8 cellular contexts compared by ENCODE assay signal in the genomic region with DNA sequence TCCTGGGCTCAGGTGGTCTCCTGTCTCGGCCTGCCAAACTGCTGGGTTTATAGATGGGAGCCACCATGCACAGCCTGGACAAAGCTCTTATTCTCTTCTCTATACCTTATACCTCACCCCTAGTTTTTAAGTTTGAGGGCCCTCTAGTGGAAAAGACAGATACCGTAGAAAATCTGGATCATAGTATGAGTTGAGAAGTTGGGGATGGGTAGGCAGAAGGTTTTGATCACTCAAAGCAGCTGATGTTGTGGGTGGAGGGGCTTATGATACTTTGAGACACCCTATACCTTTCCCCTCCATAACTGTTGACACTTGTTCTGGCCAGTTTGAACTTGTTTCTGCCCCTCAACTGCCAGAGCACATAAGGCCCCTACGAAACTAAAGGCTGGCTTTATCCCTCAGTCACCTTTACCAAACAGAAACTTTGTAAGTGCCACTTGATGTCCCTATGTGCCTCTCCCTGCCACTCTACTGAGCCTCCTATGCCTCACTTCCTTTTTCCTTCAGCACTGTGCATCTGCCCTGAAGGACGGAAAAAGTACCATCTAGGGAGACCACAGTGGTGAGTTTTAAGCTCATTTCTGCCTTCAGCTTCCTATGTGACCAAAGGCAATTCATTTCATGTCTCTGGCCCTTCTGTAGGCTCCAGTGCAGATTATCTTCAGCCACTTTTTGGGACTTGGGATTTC. TPM values are rescaled to one million over a fixed set of nuclear protein-coding genes. Genes with fewer than 3 reads are reported as not detected.
A peak's percentile ranks its signal among the peaks of the same experiment; 100 is the strongest.
DNase-seq lines count a peak whose midpoint lies in the region; ATAC-seq and TF ChIP-seq lines count a peak whose summit lies in the region.

No MANE protein-coding gene starts in this region.

- CTCF ChIA-PET in activated CD4-positive, alpha-beta T cell treated with anti-CD3 and anti-CD28 coated beads for 36 hours (lab: Charles Lee), result interaction anchor here (0.6 to 1.9 kb wide), 12 partner anchors 9 to 130 kb away, joined by 3 to 8 read pairs (median 4); no protein-coding TSS in a partner anchor
- CTCF ChIA-PET in Panc1 (lab: Charles Lee), result interaction anchor here (0.7 to 1.2 kb wide), 4 partner anchors 9 to 159 kb away, joined by 3 to 6 read pairs (median 3); no protein-coding TSS in a partner anchor

- no peaks in the 10 kb centered on the region for H3K9me3 Mint-ChIP-seq in activated CD4-positive, alpha-beta T cell treated with anti-CD3 and anti-CD28 coated beads for 36 hours (ENCODE audit: low read depth)

- peak overlapping the region; percentile 49 for H3K27ac Mint-ChIP-seq in activated CD4-positive, alpha-beta T cell treated with anti-CD3 and anti-CD28 coated beads for 36 hours

- POLR2A ChIA-PET in activated CD4-positive, alpha-beta T cell treated with anti-CD3 and anti-CD28 coated beads for 36 hours (lab: Charles Lee), result interaction anchor here (0.9 to 1.0 kb wide), 2 partner anchors 9 to 29 kb away, joined by 3 read pairs; no protein-coding TSS in a partner anchor
- POLR2A ChIA-PET in Panc1 (lab: Charles Lee), result interaction anchor here (0.6 kb wide), 1 partner anchor 13 kb away, joined by 3 read pairs; no protein-coding TSS in a partner anchor

- no peaks in the 10 kb centered on the region for H3K36me3 ChIP-seq in Panc1 (ENCODE audit: control insufficient read depth, insufficient read depth, low read length)

- H3K4me3 Mint-ChIP-seq in activated CD4-positive, alpha-beta T cell treated with anti-CD3 and anti-CD28 coated beads for 36 hours, result no peak overlapping the region

- ATAC-seq in activated CD4-positive, alpha-beta T cell treated with anti-CD3 and anti-CD28 coated beads for 36 hours, result peak; percentile 83
- ATAC-seq in HG02678 (IDR thresholded peaks at IDR 0.05; ENCODE audit: unreplicated experiment) (peak; percentile 66), Panc1 (peak; percentile 73), GM18867 (IDR thresholded peaks at IDR 0.05; ENCODE audit: unreplicated experiment) (no peak)

- no peaks in the 10 kb centered on the region for H3K9me3 ChIP-seq in Panc1 (ENCODE audit: control insufficient read depth, insufficient read depth, low read depth, low read length)

- H3K27me3 ChIP-seq in Panc1 (ENCODE audit: control insufficient read depth, insufficient read depth, low read length), result no peaks in the 10 kb centered on the region

- peaks cover 21% of the 10 kb centered on the region for H3K4me1 ChIP-seq in Panc1 (ENCODE audit: control insufficient read depth, insufficient read depth, low read length)

- H3K36me3 Mint-ChIP-seq in activated CD4-positive, alpha-beta T cell treated with anti-CD3 and anti-CD28 coated beads for 36 hours (ENCODE audit: low read depth), result peaks cover 8% of the 10 kb centered on the region

- H3K4me3 ChIP-seq in Panc1 (ENCODE audit: low read depth in 2 of 2, low read length in 2 of 2) (no peak overlapping the region), fibroblast of mammary gland (ENCODE audit: control insufficient read depth, low read depth, low read length) (no peak overlapping the region)

- no peak overlapping the region for H3K27ac ChIP-seq in Panc1 (ENCODE audit: low read length)

- in situ Hi-C loops in Panc1 (cut with HindIII; ENCODE audit: low pct_unique_long_range_greater_than_20kb, low sequenced_read_pairs), result no loop called here

- H3K4me1 Mint-ChIP-seq in activated CD4-positive, alpha-beta T cell treated with anti-CD3 and anti-CD28 coated beads for 36 hours, result peaks cover 78% of the 10 kb centered on the region

- intact Hi-C loops in activated CD4-positive, alpha-beta T cell treated with anti-CD3 and anti-CD28 coated beads for 36 hours (cut with DNase I, micrococcal nuclease), result loop anchor here in 1 of 2 experiments (1.0 to 5.0 kb wide), 3 partner anchors 75 to 159 kb away; no protein-coding TSS in a partner anchor
- intact Hi-C loops in Panc1 (cut with micrococcal nuclease; ENCODE audit: unreplicated experiment), result no loop called here

- no peaks in the 10 kb centered on the region for H3K27me3 Mint-ChIP-seq in activated CD4-positive, alpha-beta T cell treated with anti-CD3 and anti-CD28 coated beads for 36 hours

- no TSS peak for BruUV-seq in Panc1 (replicated peaks; lab: Mats Ljungman, UMichigan)

- TF ChIP-seq CTCF in Panc1 (IDR thresholded peaks at IDR 0.05) (peak; percentile 68), fibroblast of mammary gland (conservative IDR thresholded peaks at IDR 0.05; ENCODE audit: control insufficient read depth, insufficient read depth, low read depth, low read length) (peak; percentile 53)

- DNase-seq in activated CD4-positive, alpha-beta T cell treated with anti-CD3 and anti-CD28 coated beads for 36 hours, result no peak
- DNase-seq in activated CD4-positive, alpha-beta T cell treated with anti-CD3 and anti-CD28 coated beads, Interleukin-2, amount 50 U/mL, for 1 hour, result no peak
- DNase-seq in Panc1 (ENCODE audit: low read depth, low spot score) (peak; percentile 13), fibroblast of mammary gland (ENCODE audit: low read depth) (peak; percentile 19), amniotic stem cell (lab: John Stamatoyannopoulos, UW) (no peak)
- DNase-seq in effector CD4-positive, alpha-beta T cell, result no peak

RNA-seq across cellular contexts. Expression of a gene that starts 28.6 kb away (rescaled TPM):
- total RNA-seq in activated CD4-positive, alpha-beta T cell treated with anti-CD3 and anti-CD28 coated beads for 36 hours, result 100 to 1,000 TPM; 139 to 152 TPM
- total RNA-seq in Panc1 (2021; ENCODE audit: unreplicated experiment), result 164 TPM
- polyA plus RNA-seq in Panc1 (2012; ENCODE audit: insufficient read length), result 210 TPM

Comparison
In these comparisons a context has a peak if more than half of its experiments do, and no peak if none do; other contexts are left out.
1. DNase-seq: peak in Panc1 (single experiment) and fibroblast of mammary gland (single experiment); none in activated CD4-positive, alpha-beta T cell treated with anti-CD3 and anti-CD28 coated beads for 36 hours (single experiment), activated CD4-positive, alpha-beta T cell treated with anti-CD3 and anti-CD28 coated beads, Interleukin-2, amount 50 U/mL, for 1 hour (single experiment), amniotic stem cell (single experiment) and effector CD4-positive, alpha-beta T cell (single experiment).